ENCODE assay signal across 25 cellular contexts in genomic region chr11:100705447-100705846, GRCh38.
DNase-seq lines count a peak whose midpoint lies in the region; ATAC-seq and TF ChIP-seq lines count a peak whose summit lies in the region.
"Had no signal": no experiment of that assay in that cellular context is flagged by ENCODE, and none has a peak within 500 bp of the region (broad histone marks: within the 10 kb centered on the region; RNA-seq: fewer than 3 reads in every experiment).

No MANE protein-coding gene starts in this region.

- H3K9ac ChIP-seq in OCI-LY3 (ENCODE audit: low read length), result no peak overlapping the region

- DNase-seq in NCI-H1048 (lab: John Stamatoyannopoulos, UW) (no peak), germinal center (ENCODE audit: low spot score) (no peak)
- DNase-seq in stimulated activated naive CD4-positive, alpha-beta T cell treated with Interleukin-2 at 50 U/mL for 16 hours (lab: John Stamatoyannopoulos, UW), result no peak
- DNase-seq: activated CD4-positive, alpha-beta T cell treated with anti-CD3 and anti-CD28 coated beads for 4 hours; activated naive CD4-positive, alpha-beta T cell treated with anti-CD3 and anti-CD28 coated beads, Interleukin-2, amount 50 U/mL, for 16 hours; anterior cingulate cortex; CD4-positive, CD25-positive, alpha-beta regulatory T cell; central memory CD4-positive, alpha-beta T cell; HFFc6; mesendoderm; naive B cell; NCI-H1436 treated with DMSO at 0.1 percent for 48 hours; NCI-H510A treated with DMSO at 0.1 percent for 48 hours; occipital lobe; stimulated activated CD4-positive, alpha-beta T cell treated with anti-CD3 and anti-CD28 coated beads, Interleukin-2, amount 100 ng/mL, for 48 hours; stimulated activated naive CD4-positive, alpha-beta T cell; T-helper 17 cell had no signal

- H3K79me2 ChIP-seq in OCI-LY3 (ENCODE audit: low read length), result peaks cover 28% of the 10 kb centered on the region

- no peak overlapping the region for H2AFZ ChIP-seq in OCI-LY3 (ENCODE audit: low read depth, low read length)

- peaks cover 48% of the 10 kb centered on the region for H3K4me1 ChIP-seq in OCI-LY3 (ENCODE audit: low read length)

- H3K4me3 ChIP-seq in OCI-LY3 (ENCODE audit: low read length), result no peak overlapping the region
- H3K4me3 ChIP-seq: thoracic aorta had no signal

- ATAC-seq in GM18505 (IDR thresholded peaks at IDR 0.05; ENCODE audit: unreplicated experiment), result peak; percentile 39
- ATAC-seq in GM21423 (IDR thresholded peaks at IDR 0.05; ENCODE audit: unreplicated experiment), result peak; percentile 36
- ATAC-seq in HG02938 (IDR thresholded peaks at IDR 0.05; ENCODE audit: unreplicated experiment), result peak; percentile 39
- no peak for ATAC-seq in GM18520 (IDR thresholded peaks at IDR 0.05; ENCODE audit: unreplicated experiment)
- ATAC-seq: left lobe of liver, T-helper 17 cell had no signal

- peak overlapping the region; percentile 34 for H3K4me2 ChIP-seq in OCI-LY3 (ENCODE audit: low read length)

- no peak for TF ChIP-seq CTCF in OCI-LY3 (IDR thresholded peaks at IDR 0.05; ENCODE audit: low read depth, low read length)

- H3K27ac ChIP-seq in OCI-LY3 (ENCODE audit: low read length), result peak overlapping the region; percentile 14; the same call in 1 of the 2 replicates
- H3K27ac ChIP-seq: epithelial cell of prostate, thoracic aorta had no signal

- no peaks in the 10 kb centered on the region for H4K20me1 ChIP-seq in OCI-LY3 (ENCODE audit: insufficient read depth, low read length)

- peaks cover 9% of the 10 kb centered on the region for H3K36me3 ChIP-seq in OCI-LY3 (replicated peaks; ENCODE audit: low read depth, low read length)
- H3K36me3 ChIP-seq: thoracic aorta had no signal

- H3K9me3 ChIP-seq in OCI-LY3 (ENCODE audit: insufficient read depth, low read length), result no peaks in the 10 kb centered on the region
- H3K9me3 ChIP-seq: thoracic aorta had no signal

- no peaks in the 10 kb centered on the region for H3K27me3 ChIP-seq in OCI-LY3 (ENCODE audit: low read depth, low read length)

- no peak for TF ChIP-seq POLR2A in GM18505 (IDR thresholded peaks at IDR 0.05; ENCODE audit: borderline replicate concordance, extremely low read depth, insufficient read depth, insufficient read length)
